ENCODE assay signal across 24 cellular contexts in genomic region chr5:120738568-120738967, GRCh38.
"Had no signal": no experiment of that assay in that cellular context is flagged by ENCODE, and none has a peak within 500 bp of the region (broad histone marks: within the 10 kb centered on the region; RNA-seq: fewer than 3 reads in every experiment).

No MANE protein-coding gene starts in this region.

- H2AFZ ChIP-seq: hepatocyte had no signal

- H3K36me3 ChIP-seq: colonic mucosa, esophagus squamous epithelium, gastroesophageal sphincter, heart left ventricle, left lung, lower lobe of right lung had no signal

- H3K9me3 ChIP-seq: colonic mucosa, esophagus squamous epithelium, gastroesophageal sphincter, heart left ventricle, left lung, lower lobe of right lung, mucosa of descending colon had no signal

- DNase-seq: colonic mucosa; cortex of kidney; effector CD8-positive, alpha-beta T cell; effector memory CD8-positive, alpha-beta T cell; endodermal cell; erythroblast; esophagus squamous epithelium; foreskin keratinocyte; heart left ventricle; hypothalamus; immature natural killer cell; islet precursor cell; kidney; kidney glomerular epithelial cell; left lung; left ventricle myocardium superior; lower lobe of right lung; mesenchymal stem cell; mucosa of descending colon; naive B cell had no signal

- H3K27me3 ChIP-seq: colonic mucosa, esophagus squamous epithelium, foreskin keratinocyte, gastroesophageal sphincter, heart left ventricle, hepatocyte, left lung had no signal

- H3K79me2 ChIP-seq: hepatocyte had no signal

- ATAC-seq: effector memory CD8-positive, alpha-beta T cell; esophagus mucosa; foreskin keratinocyte; gastroesophageal sphincter; heart left ventricle; left lung; left ventricle myocardium superior; lower lobe of right lung; mucosa of descending colon had no signal

- H3K27ac ChIP-seq: colonic mucosa, epithelial cell of prostate, esophagus squamous epithelium, foreskin keratinocyte, gastroesophageal sphincter, heart left ventricle, hepatocyte, left lung, lower lobe of right lung had no signal

- H3K4me3 ChIP-seq: colonic mucosa, esophagus squamous epithelium, gastroesophageal sphincter, heart left ventricle, hepatocyte, left lung, lower lobe of right lung, mucosa of descending colon had no signal

- H3K4me2 ChIP-seq: hepatocyte had no signal
